Comparison of ENCODE assay signal across 20 cellular contexts in genomic region chr18:74906189-74906588, GRCh38.
DNase-seq lines count a peak whose midpoint lies in the region; FAIRE-seq and TF ChIP-seq lines count a peak whose summit lies in the region.
"Had no signal": no experiment of that assay in that cellular context is flagged by ENCODE, and none has a peak within 500 bp of the region (broad histone marks: within the 10 kb centered on the region; RNA-seq: fewer than 3 reads in every experiment).

No MANE protein-coding gene starts in this region.

- 75 to 88% methylated on average over 2 of the region's 2 CpGs for WGBS in testis, 2 donors

- no peak overlapping the region for H3K4me3 Mint-ChIP-seq in Calu3 (ENCODE audit: low read depth, unreplicated experiment)
- H3K4me3 Mint-ChIP-seq: activated naive CD8-positive, alpha-beta T cell treated with anti-CD3 and anti-CD28 coated beads, Interleukin-2, amount 50 U/mL, for 24 hours; CD4-positive, alpha-beta memory T cell; effector memory CD8-positive, alpha-beta T cell; T-cell had no signal

- CTCF ChIA-PET in Calu3 (lab: Charles Lee) = no interaction called here

- H3K4me3 ChIP-seq in bronchial epithelial cell (ENCODE audit: low read depth, low read length) (no peak overlapping the region), testis (no peak overlapping the region)

- no peak overlapping the region for H3K27ac ChIP-seq in testis
- H3K27ac ChIP-seq: VCaP had no signal

- no peaks in the 10 kb centered on the region for H3K27me3 Mint-ChIP-seq in Calu3 (ENCODE audit: unreplicated experiment)
- H3K27me3 Mint-ChIP-seq: activated naive CD8-positive, alpha-beta T cell treated with anti-CD3 and anti-CD28 coated beads, Interleukin-2, amount 50 U/mL, for 24 hours; CD4-positive, alpha-beta memory T cell; effector memory CD8-positive, alpha-beta T cell; T-cell had no signal

- BruUV-seq in Calu3 (replicated peaks; lab: Mats Ljungman, UMichigan) = no TSS peak

- no peak for FAIRE-seq in bronchial epithelial cell (lab: Jason Lieb, UNC)
- FAIRE-seq: HepG2 had no signal

- TF ChIP-seq POLR2A in testis (IDR thresholded peaks at IDR 0.05) = no peak

- intact Hi-C loops in Calu3 (cut with micrococcal nuclease; ENCODE audit: unreplicated experiment) = no loop called here
- intact Hi-C loops in testis (cut with DNase I; ENCODE audit: low total_unique reads) = no loop called here

- no peaks in the 10 kb centered on the region for H3K36me3 ChIP-seq in bronchial epithelial cell (ENCODE audit: control insufficient read depth, insufficient read depth, low read length)
- H3K36me3 ChIP-seq in testis (ENCODE audit: low read depth, missing control alignments) = no peaks in the 10 kb centered on the region

- H3K4me1 ChIP-seq in testis = no peaks in the 10 kb centered on the region

- DNase-seq in Calu3 = peak; percentile 3
- DNase-seq in NCI-H510A (lab: John Stamatoyannopoulos, UW) = peak; percentile 21
- DNase-seq in bronchial epithelial cell (ENCODE audit: low read depth) = peak; percentile 72
- DNase-seq in mucosa of gallbladder (ENCODE audit: low spot score) = peak; percentile 45
- no peak for DNase-seq in DMS53 (lab: John Stamatoyannopoulos, UW)
- no peak for DNase-seq in testis
- no peak for DNase-seq in HUDEP-2 (lab: John Stamatoyannopoulos, UW; ENCODE audit: unreplicated experiment in 76 of 76)
- no peak for DNase-seq in GM03348 (ENCODE audit: low spot score)
- DNase-seq: activated naive CD8-positive, alpha-beta T cell treated with anti-CD3 and anti-CD28 coated beads, Interleukin-2, amount 50 U/mL, for 24 hours; CD4-positive, alpha-beta memory T cell; central memory CD4-positive, alpha-beta T cell; effector memory CD8-positive, alpha-beta T cell; foreskin fibroblast; left cardiac atrium; NCI-H187; stimulated activated CD4-positive, alpha-beta T cell treated with anti-CD3 and anti-CD28 coated beads, Interleukin-2, amount 100 ng/mL, for 48 hours; substantia nigra; T-cell had no signal

- peaks cover 8% of the 10 kb centered on the region for H3K4me1 Mint-ChIP-seq in Calu3 (ENCODE audit: low read depth, unreplicated experiment)
- H3K4me1 Mint-ChIP-seq: activated naive CD8-positive, alpha-beta T cell treated with anti-CD3 and anti-CD28 coated beads, Interleukin-2, amount 50 U/mL, for 24 hours had no signal

- TF ChIP-seq CTCF in Calu3 (IDR thresholded peaks at IDR 0.05; ENCODE audit: unreplicated experiment) (no peak), bronchial epithelial cell (IDR thresholded peaks at IDR 0.05; ENCODE audit: insufficient read depth, low read length, severe bottlenecking) (no peak), testis (IDR thresholded peaks at IDR 0.05) (no peak)

- H3K27me3 ChIP-seq in bronchial epithelial cell (ENCODE audit: control insufficient read depth, insufficient read depth, low read length) (no peaks in the 10 kb centered on the region), testis (no peaks in the 10 kb centered on the region)

- no peaks in the 10 kb centered on the region for H3K36me3 Mint-ChIP-seq in Calu3 (ENCODE audit: insufficient read depth, unreplicated experiment)

- no peaks in the 10 kb centered on the region for H3K9me3 ChIP-seq in testis

- H3K9me3 Mint-ChIP-seq in Calu3 (ENCODE audit: low read depth, unreplicated experiment) = no peaks in the 10 kb centered on the region
- H3K9me3 Mint-ChIP-seq: activated naive CD8-positive, alpha-beta T cell treated with anti-CD3 and anti-CD28 coated beads, Interleukin-2, amount 50 U/mL, for 24 hours; CD4-positive, alpha-beta memory T cell; effector memory CD8-positive, alpha-beta T cell; T-cell had no signal

- H3K27ac Mint-ChIP-seq in Calu3 (ENCODE audit: unreplicated experiment) = no peak overlapping the region
- H3K27ac Mint-ChIP-seq: activated naive CD8-positive, alpha-beta T cell treated with anti-CD3 and anti-CD28 coated beads, Interleukin-2, amount 50 U/mL, for 24 hours; CD4-positive, alpha-beta memory T cell; effector memory CD8-positive, alpha-beta T cell; T-cell had no signal

Comparison
In these comparisons a context has a peak if more than half of its experiments do, and no peak if none do; other contexts are left out.
1. DNase-seq: peak in Calu3 (single experiment), NCI-H510A (single experiment), bronchial epithelial cell (single experiment) and mucosa of gallbladder (single experiment); none in DMS53 (single experiment), testis (single experiment), HUDEP-2 (0 of 76) and GM03348 (single experiment).